ENCODE assay signal across 7 cellular contexts in genomic region chr6:148166339-148166949, GRCh38.
DNase-seq lines count a peak whose midpoint lies in the region; ATAC-seq, FAIRE-seq and TF ChIP-seq lines count a peak whose summit lies in the region.

No MANE protein-coding gene starts in this region.

- TF ChIP-seq CTCF in GM10248 (IDR thresholded peaks at IDR 0.05; ENCODE audit: control extremely low read depth, extremely low read depth, low read depth, missing control alignments) (peak; percentile 68), Peyer's patch (IDR thresholded peaks at IDR 0.05) (peak in 5 of 6 experiments; percentile 5 to 83 (median 78)), endothelial cell of umbilical vein (IDR thresholded peaks at IDR 0.05; ENCODE audit: extremely low read depth in 1 of 2, insufficient read depth in 1 of 2, low read depth in 1 of 2, low read length in 2 of 2) (peak; percentile 37 to 39), osteoblast (IDR thresholded peaks at IDR 0.05; ENCODE audit: extremely low read depth, low read depth, low read length) (peak; percentile 68)

- no peak overlapping the region for H3K27ac ChIP-seq in Peyer's patch
- H3K27ac ChIP-seq in endothelial cell of umbilical vein (ENCODE audit: insufficient read depth, low read depth, low read length), result no peak overlapping the region
- H3K27ac ChIP-seq in osteoblast (ENCODE audit: low read depth, low read length), result no peak overlapping the region

- peak; percentile 55 for FAIRE-seq in endothelial cell of umbilical vein (lab: Jason Lieb, UNC)

- H3K4me3 ChIP-seq in Peyer's patch (no peak overlapping the region), endothelial cell of umbilical vein (replicated peaks in 1 of 3; ENCODE audit: insufficient read depth in 1 of 3, low read depth in 1 of 3, low read length in 3 of 3) (no peak overlapping the region), osteoblast (ENCODE audit: insufficient read depth, low read length) (no peak overlapping the region)

- H3K9ac ChIP-seq in endothelial cell of umbilical vein (replicated peaks; ENCODE audit: extremely low read depth, insufficient read depth, low read length), result no peak overlapping the region

- ATAC-seq in HG03565 (IDR thresholded peaks at IDR 0.05; ENCODE audit: unreplicated experiment), result peak; percentile 61
- ATAC-seq in HG03095 (IDR thresholded peaks at IDR 0.05; ENCODE audit: unreplicated experiment), result no peak

- POLR2A ChIA-PET in GM10248 (lab: Yijun Ruan, JAX) (no interaction called here), endothelial cell of umbilical vein (lab: Charles Lee) (no interaction called here)

- no peak overlapping the region for H2AFZ ChIP-seq in endothelial cell of umbilical vein (ENCODE audit: low read depth, low read length)
- H2AFZ ChIP-seq in osteoblast (ENCODE audit: low read length), result no peak overlapping the region

- no peaks in the 10 kb centered on the region for H3K9me1 ChIP-seq in endothelial cell of umbilical vein (replicated peaks; ENCODE audit: control insufficient read depth, extremely low read depth, insufficient read depth, low read length)

- DNase-seq in GM10248 (ENCODE audit: extremely low spot score), result peak; percentile 19
- DNase-seq in Peyer's patch, result no peak
- DNase-seq in endothelial cell of umbilical vein (ENCODE audit: low read depth, low spot score), result peak; percentile 75
- DNase-seq in osteoblast (ENCODE audit: insufficient read length, low spot score, missing footprints), result no peak
- DNase-seq in GF-D8 (lab: John Stamatoyannopoulos, UW), result no peak

- no peak overlapping the region for H3K4me2 ChIP-seq in endothelial cell of umbilical vein (ENCODE audit: insufficient read depth, low read length)
- H3K4me2 ChIP-seq in osteoblast (ENCODE audit: insufficient read depth, low read length), result no peak overlapping the region

- CTCF ChIA-PET in GM10248 (lab: Yijun Ruan, JAX) (interaction anchor here (0.9 to 2.9 kb wide), 11 partner anchors 10 to 776 kb away, joined by 3 to 18 read pairs (median 6); no protein-coding TSS in a partner anchor), endothelial cell of umbilical vein (lab: Charles Lee) (interaction anchor here (0.6 to 3.2 kb wide), 10 partner anchors 10 to 784 kb away, joined by 3 to 110 read pairs (median 6); partner anchors contain the start of gene SAMD5)

- no peaks in the 10 kb centered on the region for H3K27me3 ChIP-seq in Peyer's patch
- no peaks in the 10 kb centered on the region for H3K27me3 ChIP-seq in endothelial cell of umbilical vein (ENCODE audit: control insufficient read depth in 2 of 2, insufficient read depth in 2 of 2, low read length in 2 of 2)
- peaks cover 5% of the 10 kb centered on the region for H3K27me3 ChIP-seq in osteoblast (ENCODE audit: insufficient read depth, low read length)

- H3K4me1 ChIP-seq in Peyer's patch, result no peaks in the 10 kb centered on the region
- peaks cover 5% of the 10 kb centered on the region for H3K4me1 ChIP-seq in endothelial cell of umbilical vein (ENCODE audit: control insufficient read depth, extremely low read depth, insufficient read depth, low read length)
- no peaks in the 10 kb centered on the region for H3K4me1 ChIP-seq in osteoblast (ENCODE audit: insufficient read depth, low read length)

- H3K79me2 ChIP-seq in endothelial cell of umbilical vein (ENCODE audit: control insufficient read depth, insufficient read depth, low read length) (no peaks in the 10 kb centered on the region), osteoblast (ENCODE audit: insufficient read depth, low read length) (no peaks in the 10 kb centered on the region)

- H3K9me3 ChIP-seq in Peyer's patch (no peaks in the 10 kb centered on the region), endothelial cell of umbilical vein (replicated peaks; ENCODE audit: control insufficient read depth, insufficient read depth, low read length) (no peaks in the 10 kb centered on the region), osteoblast (ENCODE audit: low read depth, low read length) (no peaks in the 10 kb centered on the region)

- no peaks in the 10 kb centered on the region for H4K20me1 ChIP-seq in endothelial cell of umbilical vein (replicated peaks; ENCODE audit: control insufficient read depth, extremely low read depth, insufficient read depth, low read length)
- no peaks in the 10 kb centered on the region for H4K20me1 ChIP-seq in osteoblast (ENCODE audit: insufficient read depth, low read length)

- TF ChIP-seq POLR2A in Peyer's patch (IDR thresholded peaks at IDR 0.05) (no peak), endothelial cell of umbilical vein (IDR thresholded peaks at IDR 0.05; ENCODE audit: low read depth, low read length) (no peak)

- BruUV-seq in endothelial cell of umbilical vein (replicated peaks; lab: Mats Ljungman, UMichigan), result no TSS peak

- no peaks in the 10 kb centered on the region for H3K36me3 ChIP-seq in Peyer's patch
- no peaks in the 10 kb centered on the region for H3K36me3 ChIP-seq in endothelial cell of umbilical vein (ENCODE audit: control insufficient read depth in 2 of 2, extremely low read depth in 1 of 2, insufficient read depth in 2 of 2, low read length in 2 of 2)
- H3K36me3 ChIP-seq in osteoblast (ENCODE audit: insufficient read depth, low read length), result no peaks in the 10 kb centered on the region

- intact Hi-C loops in endothelial cell of umbilical vein (cut with micrococcal nuclease), result loop anchor here (1.0 to 5.0 kb wide), 7 partner anchors 21 to 784 kb away; no protein-coding TSS in a partner anchor

- dilution Hi-C loops in endothelial cell of umbilical vein (cut with MboI; ENCODE audit: extremely low pct_ligation_motif_present, low sequenced_read_pairs), result loop anchor here (25.0 kb wide), 1 partner anchor 654 kb away; the partner anchor contains the start of gene SAMD5

TF ChIP-seq in endothelial cell of umbilical vein, 7 proteins besides CTCF, POLR2A, EP300 and RAD21:
- TF ChIP-seq MAX (IDR thresholded peaks at IDR 0.05; ENCODE audit: insufficient read depth, insufficient read length), result no peak
- TF ChIP-seq EZH2 (IDR thresholded peaks at IDR 0.05; ENCODE audit: borderline replicate concordance, low read depth, low read length, severe bottlenecking), result no peak
- TF ChIP-seq POLR2AphosphoS5 (IDR thresholded peaks at IDR 0.05; ENCODE audit: insufficient read depth, low read depth, low read length), result no peak
- TF ChIP-seq JUN (IDR thresholded peaks at IDR 0.05; ENCODE audit: borderline replicate concordance, insufficient read depth, insufficient read length, low read depth), result no peak
- no peak for TF ChIP-seq GATA2 (IDR thresholded peaks at IDR 0.05; ENCODE audit: insufficient read depth, insufficient read length, low read depth, low read length)
- TF ChIP-seq FOS (IDR thresholded peaks at IDR 0.05; ENCODE audit: borderline replicate concordance, insufficient read depth, low read length), result no peak
- TF ChIP-seq MYC (IDR thresholded peaks at IDR 0.05; ENCODE audit: low read depth, low read length), result no peak

Comparison
In these comparisons a context has a peak if more than half of its experiments do, and no peak if none do; other contexts are left out.
1. DNase-seq: peak in GM10248 (single experiment) and endothelial cell of umbilical vein (single experiment); none in Peyer's patch (0 of 3), osteoblast (single experiment) and GF-D8 (single experiment).
2. Peak in every context shown above with its lines, with median percentiles within 50 percentile points of each other: CTCF ChIP-seq.